16 cellular contexts compared by ENCODE assay signal in the genomic region with DNA sequence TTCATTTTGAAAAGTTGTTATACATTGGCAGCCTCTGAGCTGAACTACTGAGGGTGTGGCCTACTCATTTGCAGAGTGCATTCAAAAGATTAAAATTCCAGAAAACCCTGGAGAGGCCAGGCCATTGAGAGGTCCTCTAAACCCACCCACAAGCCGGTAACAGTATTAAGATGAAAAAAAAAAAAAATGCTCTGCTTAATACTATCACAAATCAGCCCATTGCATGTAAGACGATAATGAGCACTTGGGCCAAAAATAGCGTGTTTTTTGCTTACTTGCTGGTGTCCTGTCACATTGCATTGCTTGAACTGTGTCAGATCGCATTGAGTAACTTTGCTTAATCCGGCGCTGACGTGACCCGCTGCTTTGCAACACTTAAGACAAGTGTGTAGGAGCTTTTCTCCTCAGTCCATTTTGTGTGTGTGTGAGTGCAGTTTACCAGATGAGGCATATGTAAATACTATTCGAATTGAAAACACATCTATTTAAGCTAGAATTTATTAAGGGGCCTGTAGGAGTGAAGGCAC.
DNase-seq lines count a peak whose midpoint lies in the region; ATAC-seq and TF ChIP-seq lines count a peak whose summit lies in the region.
"Had no signal": no experiment of that assay in that cellular context is flagged by ENCODE, and none has a peak within 500 bp of the region (broad histone marks: within the 10 kb centered on the region; RNA-seq: fewer than 3 reads in every experiment).

No MANE protein-coding gene starts in this region.

- DNase-seq in A673 (ENCODE audit: low spot score) (peak; percentile 69), NCI-H82 (lab: John Stamatoyannopoulos, UW) (peak; percentile 51), sciatic nerve (ENCODE audit: low spot score) (no peak), GF-D8 (lab: John Stamatoyannopoulos, UW) (no peak)
- DNase-seq: MG63; NCI-H1105; NCI-H1694; NCI-H226; NCI-H526; NK-92 treated with Interleukin-12 subunit alpha and Interleukin-12 subunit beta, amount 100 ng/mL, for 24 hours; PC-3 had no signal

- H3K4me1 Mint-ChIP-seq in brain, result peaks cover 39% of the 10 kb centered on the region

- no peak for TF ChIP-seq CTCF in A673 (conservative IDR thresholded peaks at IDR 0.05; ENCODE audit: low read depth, low read length)
- TF ChIP-seq CTCF in brain (conservative IDR thresholded peaks at IDR 0.05), result no peak

- H3K27me3 ChIP-seq in A673 (replicated peaks; ENCODE audit: insufficient read depth, low read depth, low read length, poor library complexity), result no peaks in the 10 kb centered on the region

- POLR2A ChIA-PET in A673 (lab: Charles Lee; ENCODE audit: low non-redundant PET), result no interaction called here

- H3K36me3 ChIP-seq in A673 (ENCODE audit: insufficient read depth, low read length, poor library complexity, severe bottlenecking), result no peaks in the 10 kb centered on the region
- H3K36me3 ChIP-seq: MG63 had no signal

- CTCF ChIA-PET in A673 (lab: Charles Lee), result interaction anchor here (1.0 kb wide), 1 partner anchor 830 kb away, joined by 3 read pairs; no protein-coding TSS in a partner anchor

- peak overlapping the region; percentile 72 for H3K27ac ChIP-seq in A673 (ENCODE audit: low read depth, low read length, poor library complexity, severe bottlenecking)
- H3K27ac ChIP-seq: C4-2B, RWPE1 had no signal

- BruUV-seq in A673 (replicated peaks; lab: Mats Ljungman, UMichigan), result no TSS peak

- H3K27ac Mint-ChIP-seq in brain, result peak overlapping the region in 3 of 5 experiments; percentile 61 to 96 (median 78)

- peaks cover 44% of the 10 kb centered on the region for H3K4me1 ChIP-seq in A673 (ENCODE audit: insufficient read depth, low read length, poor library complexity, severe bottlenecking)

- H3K9me3 Mint-ChIP-seq in brain, result peaks cover 0 to 3% (median 0%) of the 10 kb centered on the region in 5 experiments

- H3K9me3 ChIP-seq in A673 (ENCODE audit: low read depth, low read length, poor library complexity, severe bottlenecking), result no peaks in the 10 kb centered on the region

- H3K27me3 Mint-ChIP-seq in brain, result no peaks in the 10 kb centered on the region

- H3K36me3 Mint-ChIP-seq in brain, result no peaks in the 10 kb centered on the region

- intact Hi-C loops in A673 (cut with micrococcal nuclease; ENCODE audit: unreplicated experiment), result loop anchor here (10.0 kb wide), 1 partner anchor 802 kb away; no protein-coding TSS in a partner anchor
- intact Hi-C loops in sciatic nerve (cut with DNase I), result no loop called here

- no peak overlapping the region for H3K4me3 ChIP-seq in A673 (ENCODE audit: low read depth, low read length, poor library complexity, severe bottlenecking)
- H3K4me3 ChIP-seq: MG63 had no signal

- peak; percentile 38 for ATAC-seq in sciatic nerve
- ATAC-seq in GM19467 (IDR thresholded peaks at IDR 0.05; ENCODE audit: unreplicated experiment), result no peak
- no peak for ATAC-seq in GM18498 (IDR thresholded peaks at IDR 0.05; ENCODE audit: unreplicated experiment)
- ATAC-seq: PC-3 had no signal

- no peak overlapping the region for H3K4me3 Mint-ChIP-seq in brain

Comparison
In these comparisons a context has a peak if more than half of its experiments do, and no peak if none do; other contexts are left out.
1. DNase-seq: peak in A673 (single experiment) and NCI-H82 (single experiment); none in sciatic nerve (single experiment) and GF-D8 (single experiment).